Comparison of ENCODE assay signal across 10 cellular contexts in genomic region chr2:113336040-113336439, GRCh38. TPM values are rescaled to one million over a fixed set of nuclear protein-coding genes. Genes with fewer than 3 reads are reported as not detected.
DNase-seq lines count a peak whose midpoint lies in the region; ATAC-seq, FAIRE-seq and TF ChIP-seq lines count a peak whose summit lies in the region.
"Not testable (repeated sequence)": the region's sequence is repeated elsewhere in the genome, so short reads cannot be mapped to it uniquely, and the experiment has no call there.
"Had no signal": no experiment of that assay in that cellular context is flagged by ENCODE, and none has a peak within 500 bp of the region (broad histone marks: within the 10 kb centered on the region; RNA-seq: fewer than 3 reads in every experiment).

No MANE protein-coding gene starts in this region.

- POLR2A ChIA-PET in PC-3 (lab: Charles Lee; ENCODE audit: unreplicated experiment) = not testable (repeated sequence)

- not testable (repeated sequence) for H2AFZ ChIP-seq in PC-3 (ENCODE audit: low read length)

- TF ChIP-seq CTCF in PC-3 (conservative IDR thresholded peaks at IDR 0.05; ENCODE audit: low read depth, low read length); lung (IDR thresholded peaks at IDR 0.05; ENCODE audit: control extremely low read depth, extremely low read depth): not testable (repeated sequence)

- DNase-seq in AG08395 (ENCODE audit: low spot score) (peak; percentile 27), HCEC 1CT (peak; percentile 37), NCI-H2107 treated with DMSO at 0.1 percent for 48 hours (lab: John Stamatoyannopoulos, UW; ENCODE audit: unreplicated experiment) (peak; percentile 62), PC-3 (peak; percentile 52), Right ventricle myocardium superior (peak; percentile 59), lung (ENCODE audit: low spot score) (peak; percentile 37), stromal cell of bone marrow (ENCODE audit: low read depth) (peak; percentile 69)

- H3F3A ChIP-seq in PC-3 (ENCODE audit: low read length, unreplicated experiment) = not testable (repeated sequence)

- H3K9ac ChIP-seq in PC-3 (ENCODE audit: low read length) = not testable (repeated sequence)

- not testable (repeated sequence) for H3K36me3 ChIP-seq in PC-3 (ENCODE audit: low read depth, low read length); lung (ENCODE audit: control insufficient read depth in 2 of 2, insufficient read depth in 2 of 2, low read length in 2 of 2)

- not testable (repeated sequence) for H3K9me3 ChIP-seq in PC-3 (ENCODE audit: low read length); lung (ENCODE audit: control insufficient read depth in 2 of 2, insufficient read depth in 1 of 2, low read length in 1 of 2)

- H3K27me3 ChIP-seq in PC-3 (ENCODE audit: low read length); lung (ENCODE audit: control insufficient read depth, insufficient read depth): not testable (repeated sequence)

- peaks cover 27% of the 10 kb centered on the region for H3K4me1 ChIP-seq in PC-3 (ENCODE audit: insufficient read depth, low read length)
- H3K4me1 ChIP-seq in lung (ENCODE audit: control insufficient read depth in 2 of 2, insufficient read depth in 2 of 2, low read length in 2 of 2) = not testable (repeated sequence)

- CTCF ChIA-PET in PC-3 (lab: Charles Lee) = not testable (repeated sequence)

- peak overlapping the region; percentile 44; the same call in 1 of the 2 replicates for H3K4me2 ChIP-seq in PC-3 (ENCODE audit: low read length)

- 58 to 72% methylated on average over 3 of the region's 3 CpGs for WGBS in lung, 2 donors

- not testable (repeated sequence) for H3K9me2 ChIP-seq in PC-3 (replicated peaks; ENCODE audit: low read length)

- peak; percentile 61 for FAIRE-seq in endometrium (lab: Jason Lieb, UNC)

- intact Hi-C loops in PC-3 (cut with micrococcal nuclease); Right ventricle myocardium superior (cut with DNase I): not testable (repeated sequence)

- H3K79me2 ChIP-seq in PC-3 (ENCODE audit: low read length) = not testable (repeated sequence)

- not testable (repeated sequence) for H3K27ac ChIP-seq in PC-3 (ENCODE audit: low read length); lung (ENCODE audit: low read depth in 1 of 2, low read length in 1 of 2)

- ATAC-seq in PC-3 (peak; percentile 87), Right ventricle myocardium superior (ENCODE audit: poor library complexity) (peak; percentile 61), lung (ENCODE audit: insufficient read depth, low FRiP score) (peak; percentile 64)

- not testable (repeated sequence) for H4K20me1 ChIP-seq in PC-3 (ENCODE audit: low read length)

- not testable (repeated sequence) for H3K4me3 ChIP-seq in PC-3 (ENCODE audit: low read length); lung

- BruUV-seq in PC-3 (replicated peaks; lab: Mats Ljungman, UMichigan) = not testable (repeated sequence)

RNA-seq across cellular contexts. Expression of gene PAX8, which starts 57.3 kb away (rescaled TPM):
- 2.6 and 3.4 TPM in 2 replicates for total RNA-seq in PC-3 (2014; rRNA removed)
- 0.35 TPM for total RNA-seq in Right ventricle myocardium superior
- total RNA-seq in lung = 1 to 10 TPM in 1 of 2 donors, under 1 TPM in 1; 0.28 to 5.9 TPM
- 1 to 10 TPM in 1 of 2 donors, under 1 TPM in 1; 0.89 to 3.8 TPM for polyA plus RNA-seq in lung
- total RNA-seq: chondrocyte, SJSA1 had no signal
